Comparison of ENCODE assay signal across 8 cellular contexts in the genomic region with DNA sequence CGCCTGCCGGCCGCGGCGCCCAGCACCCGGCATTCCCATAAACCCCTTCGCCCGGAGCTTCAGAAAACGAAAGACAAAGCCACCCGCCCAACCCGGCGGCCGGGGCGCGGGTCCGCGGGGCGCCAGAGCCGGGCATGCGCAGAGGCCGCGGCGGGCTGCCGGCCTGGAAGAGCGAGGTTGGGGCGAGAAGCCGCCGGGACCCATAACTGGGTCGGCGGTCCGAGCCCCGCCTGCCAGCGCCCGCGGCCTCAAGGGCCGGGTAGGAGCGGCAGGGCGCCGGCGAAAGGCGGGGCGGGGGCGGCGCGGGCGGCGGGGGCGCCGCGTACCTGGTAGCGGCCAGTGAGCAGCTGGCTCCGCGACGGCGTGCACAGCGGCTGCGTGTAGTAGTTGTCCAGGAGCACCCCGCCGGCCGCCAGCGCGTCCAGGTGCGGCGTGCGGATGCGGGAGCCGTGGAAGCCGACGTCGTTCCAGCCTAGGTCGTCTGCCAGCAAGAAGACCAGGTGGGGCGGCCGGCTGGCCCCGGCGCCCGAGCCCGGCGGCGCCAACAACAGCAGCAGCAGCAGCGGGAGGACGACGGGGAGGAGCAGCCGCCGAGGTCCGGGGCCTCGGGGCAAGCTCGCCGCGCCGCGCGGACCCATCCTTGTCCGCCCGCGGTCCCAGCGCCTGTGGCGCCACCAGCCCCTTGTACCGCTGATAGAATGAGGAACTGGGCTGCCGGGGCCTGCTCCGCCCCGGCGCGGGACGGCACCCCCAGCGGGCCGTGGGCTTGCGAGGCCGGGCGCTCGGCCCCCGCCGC. TPM values are rescaled to one million over a fixed set of nuclear protein-coding genes. Genes with fewer than 3 reads are reported as not detected.
DNase-seq lines count a peak whose midpoint lies in the region; ATAC-seq, FAIRE-seq and TF ChIP-seq lines count a peak whose summit lies in the region.

A gene (minus strand): TSS at position 700 of the 796 bp plus-strand sequence. CDS start 62 bp downstream, at position 638.

- H3K4me1 ChIP-seq in keratinocyte (ENCODE audit: control insufficient read depth, extremely low read depth, insufficient read depth, low read length) = peaks cover 18% of the 10 kb centered on the region

- H3K9ac ChIP-seq in keratinocyte (ENCODE audit: control insufficient read depth, extremely low read depth, insufficient read depth, low read length) = peak within 1 kb of the TSS; percentile 73

- H3K4me3 ChIP-seq in AG09309 (ENCODE audit: control insufficient read depth, low read depth, low read length) = peak within 1 kb of the TSS; percentile 69
- H3K4me3 ChIP-seq in keratinocyte (ENCODE audit: control insufficient read depth in 2 of 3, extremely low read depth in 1 of 3, insufficient read depth in 2 of 3, low read depth in 1 of 3, low read length in 3 of 3) = peak within 1 kb of the TSS; percentile 60 to 81 (median 77)

- TF ChIP-seq CTCF in AG09309 (IDR thresholded peaks at IDR 0.05; ENCODE audit: control insufficient read depth, insufficient read depth, low read depth, low read length, missing control alignments) (peak; percentile 46), keratinocyte (optimal IDR thresholded peaks at IDR 0.05 in 1 of 3, IDR thresholded peaks at IDR 0.05 in 1 of 3, conservative IDR thresholded peaks at IDR 0.05 in 1 of 3; ENCODE audit: extremely low read depth in 1 of 3, insufficient read depth in 2 of 3, low read length in 3 of 3) (peak in 1 of 3 experiments; percentile 16)

- DNase-seq in AG09309 (ENCODE audit: low read depth) (no peak), NCI-H345 (lab: John Stamatoyannopoulos, UW) (peak; percentile 88), cerebellar cortex (ENCODE audit: low spot score) (peak; percentile 82), keratinocyte (ENCODE audit: low read depth, low spot score) (no peak)
- peak; percentile 85 for DNase-seq in stimulated activated CD4-positive, alpha-beta T cell treated with anti-CD3 and anti-CD28 coated beads, Interleukin-15, amount 100 ng/mL, for 24 hours

- ATAC-seq in GM19023 (IDR thresholded peaks at IDR 0.05; ENCODE audit: unreplicated experiment) = peak; percentile 62
- ATAC-seq in HG03196 (IDR thresholded peaks at IDR 0.05; ENCODE audit: unreplicated experiment) = peak; percentile 63
- ATAC-seq in activated CD4-positive, CD25-positive, alpha-beta regulatory T cell treated with anti-CD3 and anti-CD28 coated beads, Interleukin-2, amount 50 U/mL, for 24 hours = peak; percentile 54 to 59

- dilution Hi-C loops in keratinocyte (cut with MboI; ENCODE audit: extremely low pct_ligation_motif_present, low sequenced_read_pairs) = no loop called here

- no peaks in the 10 kb centered on the region for H3K9me3 ChIP-seq in keratinocyte (ENCODE audit: control insufficient read depth, low read depth, low read length)

- no peak for FAIRE-seq in keratinocyte (lab: Jason Lieb, UNC)

- H3K27me3 ChIP-seq in keratinocyte (ENCODE audit: control insufficient read depth, extremely low read depth, insufficient read depth, low read length) = no peaks in the 10 kb centered on the region

- H4K20me1 ChIP-seq in keratinocyte (ENCODE audit: control insufficient read depth, extremely low read depth, insufficient read depth, low read length) = no peaks in the 10 kb centered on the region

- H3K79me2 ChIP-seq in keratinocyte (ENCODE audit: control insufficient read depth, insufficient read depth, low read length) = no peaks in the 10 kb centered on the region

- H3K27ac ChIP-seq in keratinocyte (ENCODE audit: control insufficient read depth, insufficient read depth, low read length) = peak within 1 kb of the TSS; percentile 71

- H3K4me2 ChIP-seq in keratinocyte (ENCODE audit: control insufficient read depth, extremely low read depth, insufficient read depth, low read depth, low read length) = peak within 1 kb of the TSS; percentile 93

- no peaks in the 10 kb centered on the region for H3K36me3 ChIP-seq in keratinocyte (ENCODE audit: control insufficient read depth in 2 of 2, extremely low read depth in 1 of 2, insufficient read depth in 2 of 2, low read length in 2 of 2)

- H2AFZ ChIP-seq in keratinocyte (ENCODE audit: control insufficient read depth, low read length) = peak within 1 kb of the TSS; percentile 96

- H3K9me1 ChIP-seq in keratinocyte (ENCODE audit: control insufficient read depth, extremely low read depth, insufficient read depth, low read length) = no peaks in the 10 kb centered on the region

RNA-seq across cellular contexts. Expression of the gene that starts here (rescaled TPM):
- 4.5 to 6.8 TPM (median 4.5 TPM) in 3 replicates for polyA plus RNA-seq in keratinocyte
- 0.40 TPM for polyA plus RNA-seq in keratinocyte (2011; ENCODE audit: low read depth)
- 3.3 and 5.3 TPM in 2 replicates for polyA plus RNA-seq in keratinocyte (2011; cell fraction: cytosol; rRNA removed)
- polyA plus RNA-seq in keratinocyte (2011; cell fraction: nucleus; rRNA removed) = 5.5 and 5.6 TPM in 2 replicates
- polyA plus RNA-seq in keratinocyte (2012; ENCODE audit: low replicate concordance) = 0.38 and 3.9 TPM in 2 replicates
- polyA minus RNA-seq in keratinocyte = 6.0 to 7.2 TPM (median 6.5 TPM) in 3 replicates
- polyA minus RNA-seq in keratinocyte (2011; cell fraction: cytosol; rRNA and poly(A)+ RNA removed) = 5.2 TPM
- polyA minus RNA-seq in keratinocyte (2011; cell fraction: nucleus; rRNA and poly(A)+ RNA removed) = 6.9 and 9.0 TPM in 2 replicates

Comparison
In these comparisons a context has a peak if more than half of its experiments do, and no peak if none do; other contexts are left out.
1. DNase-seq: peak in NCI-H345 (single experiment), cerebellar cortex (single experiment) and stimulated activated CD4-positive, alpha-beta T cell treated with anti-CD3 and anti-CD28 coated beads, Interleukin-15, amount 100 ng/mL, for 24 hours (single experiment); none in AG09309 (single experiment) and keratinocyte (single experiment).
2. Peak in every context shown above with its lines, with median percentiles within 50 percentile points of each other: ATAC-seq.